1 cellular context compared by ENCODE assay signal in genomic region chr12:6182279-6182898, GRCh38.
TF ChIP-seq lines count a peak whose summit lies in the region.

No MANE protein-coding gene starts in this region.

TF ChIP-seq in HEK293, 187 proteins besides CTCF, POLR2A, EP300 and RAD21 (continued from another document):
- TF ChIP-seq ZSCAN4 (tag by site-specific recombination; IDR thresholded peaks at IDR 0.05) (no peak), ZNF768 (tag by site-specific recombination; IDR thresholded peaks at IDR 0.05) (no peak), ZIC2 (tag by site-specific recombination; IDR thresholded peaks at IDR 0.05) (peak; percentile 87), ZNF549 (tag by site-specific recombination; IDR thresholded peaks at IDR 0.05) (no peak), ZFHX2 (tag by site-specific recombination; conservative IDR thresholded peaks at IDR 0.05) (peak; percentile 89), ZNF423 (tag by site-specific recombination; IDR thresholded peaks at IDR 0.05) (no peak), SP2 (tag by site-specific recombination; IDR thresholded peaks at IDR 0.05) (0 out of 2 replicates have a peak, but pooled peaks have one; percentile 15)
